8 cellular contexts compared by ENCODE assay signal in the genomic region with DNA sequence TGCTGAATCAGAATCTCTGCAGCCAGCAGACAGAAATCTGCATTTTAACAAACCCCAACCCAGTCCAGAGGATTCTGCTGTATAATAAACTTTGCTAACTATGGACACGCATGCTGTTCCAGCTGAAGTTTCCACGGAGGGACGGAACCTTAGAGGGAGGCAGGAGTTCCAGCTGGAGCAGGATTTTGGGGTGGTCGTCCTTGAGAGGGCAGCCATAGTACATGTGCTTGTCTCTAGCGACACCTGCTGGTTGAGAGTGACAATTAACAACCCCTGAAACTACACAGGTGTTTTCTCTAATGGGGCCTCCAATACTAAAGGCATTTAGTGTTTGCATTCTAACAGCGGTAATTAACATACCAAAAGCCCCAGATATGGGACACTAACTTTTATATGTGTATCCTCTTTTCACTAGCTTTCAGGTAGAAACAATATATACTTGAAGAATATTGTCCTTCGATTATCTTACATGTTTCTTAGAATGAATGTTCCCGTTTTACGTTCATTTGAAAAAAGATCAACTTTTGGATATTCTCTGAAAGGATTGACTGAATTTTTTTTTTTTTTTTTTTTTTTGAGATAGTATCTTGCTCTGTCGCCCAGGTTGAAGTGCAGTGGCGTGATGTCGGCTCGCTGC. TPM values are rescaled to one million over a fixed set of nuclear protein-coding genes. Genes with fewer than 3 reads are reported as not detected.
DNase-seq lines count a peak whose midpoint lies in the region; ATAC-seq, FAIRE-seq and TF ChIP-seq lines count a peak whose summit lies in the region.

No MANE protein-coding gene starts in this region.

- H3K4me3 Mint-ChIP-seq in activated CD4-positive, alpha-beta T cell treated with anti-CD3 and anti-CD28 coated beads, Interleukin-2, amount 10 ng/mL, durations not matched to agents 7 days and 5 days = no peak overlapping the region
- peak overlapping the region; percentile 57 for H3K4me3 Mint-ChIP-seq in mesothelial cell of epicardium

- peak overlapping the region; percentile 59 for H3K4me2 ChIP-seq in A549

- CTCF ChIA-PET in A549 (lab: Yijun Ruan, JAX) = interaction anchor here (0.6 to 12.2 kb wide), 82 partner anchors 8 to 652 kb away, joined by 3 to 185 read pairs (median 4); a partner anchor contains a TSS
- CTCF ChIA-PET in activated CD4-positive, alpha-beta T cell treated with anti-CD3 and anti-CD28 coated beads, Interleukin-2, amount 10 ng/mL, durations not matched to agents 7 days and 5 days (lab: Charles Lee) = interaction anchor here (0.6 to 1.8 kb wide), 5 partner anchors 10 to 489 kb away, joined by 3 to 8 read pairs (median 4); a partner anchor contains a TSS

- no peak overlapping the region for H3K27ac Mint-ChIP-seq in activated CD4-positive, alpha-beta T cell treated with anti-CD3 and anti-CD28 coated beads, Interleukin-2, amount 10 ng/mL, durations not matched to agents 7 days and 5 days
- no peak overlapping the region for H3K27ac Mint-ChIP-seq in mesothelial cell of epicardium

- peak; percentile 97 to 99 for TF ChIP-seq RAD21 in A549 (conservative IDR thresholded peaks at IDR 0.05 in 1 of 2, IDR thresholded peaks at IDR 0.05 in 1 of 2)

- DNase-seq in A549 (ENCODE audit: low read depth in 1 of 2, low spot score in 1 of 2) (peak; percentile 53 to 59), NCI-H2107 treated with DMSO at 0.1 percent for 48 hours (lab: John Stamatoyannopoulos, UW; ENCODE audit: unreplicated experiment) (peak; percentile 32), dermis blood vessel endothelial cell (peak; percentile 80), mesothelial cell of epicardium (ENCODE audit: low spot score in 2 of 2, unreplicated experiment in 2 of 2) (peak; percentile 44 to 68)
- peak; percentile 66 for DNase-seq in activated CD4-positive, alpha-beta T cell treated with anti-CD3 and anti-CD28 coated beads, Interleukin-2, amount 10 ng/mL, durations not matched to agents 7 days and 5 days
- peak; percentile 16 for DNase-seq in stimulated activated CD8-positive, alpha-beta memory T cell treated with anti-CD3 and anti-CD28 coated beads, Interleukin-7, amount 100 ng/mL, for 24 hours (ENCODE audit: low read depth)

- ATAC-seq in A549 (peak; percentile 81 to 88; a peak in 5 of 6 replicates), HG02852 (IDR thresholded peaks at IDR 0.05; ENCODE audit: unreplicated experiment) (peak; percentile 60)

- FAIRE-seq in A549 (lab: Jason Lieb, UNC) = no peak

- H3K27ac ChIP-seq in A549 = peak overlapping the region; percentile 26 to 65; a peak in 3 of 6 replicates

- peaks cover 10% of the 10 kb centered on the region; the same call in 1 of the 3 replicates for H3K4me1 ChIP-seq in A549

- TF ChIP-seq POLR2A in A549 (IDR thresholded peaks at IDR 0.05; ENCODE audit: low read length) = no peak

- no peaks in the 10 kb centered on the region for H3K36me3 Mint-ChIP-seq in activated CD4-positive, alpha-beta T cell treated with anti-CD3 and anti-CD28 coated beads, Interleukin-2, amount 10 ng/mL, durations not matched to agents 7 days and 5 days (ENCODE audit: low read depth)
- H3K36me3 Mint-ChIP-seq in mesothelial cell of epicardium = peaks cover 5% of the 10 kb centered on the region

- POLR2A ChIA-PET in A549 (lab: Yijun Ruan, JAX) = interaction anchor here (1.0 kb wide), 1 partner anchor 171 kb away, joined by 3 read pairs; a partner anchor contains a TSS
- POLR2A ChIA-PET in activated CD4-positive, alpha-beta T cell treated with anti-CD3 and anti-CD28 coated beads, Interleukin-2, amount 10 ng/mL, durations not matched to agents 7 days and 5 days (lab: Charles Lee) = no interaction called here

- H3K4me3 ChIP-seq in A549 (no peak overlapping the region), GM12875 (ENCODE audit: low read depth, low read length) (no peak overlapping the region)

- WGBS in A549 (ENCODE audit: missing lambda C conversion rate) = 43% methylated on average over 13 of the region's 13 CpGs

- H3K4me1 Mint-ChIP-seq in activated CD4-positive, alpha-beta T cell treated with anti-CD3 and anti-CD28 coated beads, Interleukin-2, amount 10 ng/mL, durations not matched to agents 7 days and 5 days = peaks cover 20% of the 10 kb centered on the region
- peaks cover 17% of the 10 kb centered on the region for H3K4me1 Mint-ChIP-seq in mesothelial cell of epicardium

- peaks cover 4% of the 10 kb centered on the region for H3K9me3 Mint-ChIP-seq in activated CD4-positive, alpha-beta T cell treated with anti-CD3 and anti-CD28 coated beads, Interleukin-2, amount 10 ng/mL, durations not matched to agents 7 days and 5 days
- H3K9me3 Mint-ChIP-seq in mesothelial cell of epicardium = peaks cover 16% of the 10 kb centered on the region

- H3K9me3 ChIP-seq in A549 = no peaks in the 10 kb centered on the region

- H3K27me3 Mint-ChIP-seq in activated CD4-positive, alpha-beta T cell treated with anti-CD3 and anti-CD28 coated beads, Interleukin-2, amount 10 ng/mL, durations not matched to agents 7 days and 5 days = peaks cover 42% of the 10 kb centered on the region
- no peaks in the 10 kb centered on the region for H3K27me3 Mint-ChIP-seq in mesothelial cell of epicardium (ENCODE audit: low read depth)

- TF ChIP-seq CTCF in A549 (IDR thresholded peaks at IDR 0.05) (peak; percentile 95), GM12875 (IDR thresholded peaks at IDR 0.05; ENCODE audit: borderline replicate concordance, insufficient read depth, low read depth, low read length) (peak; percentile 75), mesothelial cell of epicardium (IDR thresholded peaks at IDR 0.05; ENCODE audit: unreplicated experiment) (peak; percentile 90)

- no peak for TF ChIP-seq EP300 in A549 (IDR thresholded peaks at IDR 0.05)

TF ChIP-seq in A549, 52 proteins besides CTCF, POLR2A, EP300 and RAD21:
- TF ChIP-seq SMC3 (IDR thresholded peaks at IDR 0.05) = peak; percentile 97
- TF ChIP-seq, protein P1, sequence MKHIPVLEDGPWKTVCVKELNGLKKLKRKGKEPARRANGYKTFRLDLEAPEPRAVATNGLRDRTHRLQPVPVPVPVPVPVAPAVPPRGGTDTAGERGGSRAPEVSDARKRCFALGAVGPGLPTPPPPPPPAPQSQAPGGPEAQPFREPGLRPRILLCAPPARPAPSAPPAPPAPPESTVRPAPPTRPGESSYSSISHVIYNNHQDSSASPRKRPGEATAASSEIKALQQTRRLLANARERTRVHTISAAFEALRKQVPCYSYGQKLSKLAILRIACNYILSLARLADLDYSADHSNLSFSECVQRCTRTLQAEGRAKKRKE (CRISPR knock-in tag; IDR thresholded peaks at IDR 0.05; ENCODE audit: low read depth) = no peak

RNA-seq across cellular contexts. Expression of a gene that starts 32.4 kb away (rescaled TPM):
- 5.8 and 8.5 TPM in 2 replicates for polyA plus RNA-seq in A549 (2011; rRNA removed)
- 0.82 and 0.85 TPM in 2 replicates for polyA plus RNA-seq in A549 (2012; cell fraction: cytosol; rRNA removed)
- 1.4 and 2.8 TPM in 2 replicates for polyA plus RNA-seq in A549 (2012; cell fraction: nucleus; rRNA removed)
- polyA plus RNA-seq in A549 (2017; fragmentation: RNase III; extraction: RNeasy Plus Mini Kit Qiagen cat#74134 plus additional on column Dnase treatment) = 3.2 to 3.3 TPM (median 3.2 TPM) in 3 replicates
- 3.9 and 4.9 TPM in 2 replicates for polyA minus RNA-seq in A549 (2011; rRNA and poly(A)+ RNA removed)
- total RNA-seq in activated CD4-positive, alpha-beta T cell treated with anti-CD3 and anti-CD28 coated beads, Interleukin-2, amount 10 ng/mL, durations not matched to agents 7 days and 5 days = 1 to 10 TPM; 8.1 TPM
- total RNA-seq in dermis blood vessel endothelial cell = 3.1 and 4.4 TPM in 2 replicates
- 9.1 to 11.0 TPM (median 10.6 TPM) in 3 replicates for total RNA-seq in mesothelial cell of epicardium

Comparison
In these comparisons a context has a peak if more than half of its experiments do, and no peak if none do; other contexts are left out.
1. DNase-seq: peak in every context shown above with its lines; median percentile 80 in dermis blood vessel endothelial cell; 66 in activated CD4-positive, alpha-beta T cell treated with anti-CD3 and anti-CD28 coated beads, Interleukin-2, amount 10 ng/mL, durations not matched to agents 7 days and 5 days; 56 in A549; 56 in mesothelial cell of epicardium; 32 in NCI-H2107 treated with DMSO at 0.1 percent for 48 hours; 16 in stimulated activated CD8-positive, alpha-beta memory T cell treated with anti-CD3 and anti-CD28 coated beads, Interleukin-7, amount 100 ng/mL, for 24 hours.